In the genomic region with DNA sequence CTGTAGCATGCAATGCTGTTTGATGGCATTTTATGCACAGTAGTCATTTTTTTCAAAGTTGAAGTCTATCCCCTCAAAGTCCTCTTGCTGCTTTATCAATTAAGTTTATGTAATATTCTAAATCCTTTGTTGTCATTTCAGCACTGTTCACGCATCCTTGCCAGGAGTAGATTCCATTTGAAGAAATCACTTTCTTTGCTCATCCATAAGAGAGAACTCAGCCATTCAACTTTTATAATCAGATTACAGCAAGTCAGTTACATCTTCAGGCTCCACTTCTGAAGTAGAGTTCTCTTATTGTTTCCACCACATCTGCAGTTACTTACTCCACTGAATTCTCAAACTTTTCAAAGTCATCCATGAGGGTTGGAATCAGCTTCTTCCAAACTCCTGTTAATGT, we compare ENCODE assay signal across 2 cellular contexts.
TF ChIP-seq lines count a peak whose summit lies in the region.

No MANE protein-coding gene starts in this region.

TF ChIP-seq in A549, 52 proteins besides CTCF, POLR2A, EP300 and RAD21:
- TF ChIP-seq, protein P1, sequence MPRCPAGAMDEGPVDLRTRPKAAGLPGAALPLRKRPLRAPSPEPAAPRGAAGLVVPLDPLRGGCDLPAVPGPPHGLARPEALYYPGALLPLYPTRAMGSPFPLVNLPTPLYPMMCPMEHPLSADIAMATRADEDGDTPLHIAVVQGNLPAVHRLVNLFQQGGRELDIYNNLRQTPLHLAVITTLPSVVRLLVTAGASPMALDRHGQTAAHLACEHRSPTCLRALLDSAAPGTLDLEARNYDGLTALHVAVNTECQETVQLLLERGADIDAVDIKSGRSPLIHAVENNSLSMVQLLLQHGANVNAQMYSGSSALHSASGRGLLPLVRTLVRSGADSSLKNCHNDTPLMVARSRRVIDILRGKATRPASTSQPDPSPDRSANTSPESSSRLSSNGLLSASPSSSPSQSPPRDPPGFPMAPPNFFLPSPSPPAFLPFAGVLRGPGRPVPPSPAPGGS (IDR thresholded peaks at IDR 0.05): no peak
- TF ChIP-seq TP53 (CRISPR knock-in tag; IDR thresholded peaks at IDR 0.05) (no peak), CBX2 (IDR thresholded peaks at IDR 0.05; ENCODE audit: borderline replicate concordance, low read depth) (no peak), MAFK (IDR thresholded peaks at IDR 0.05; ENCODE audit: partially characterized antibody) (peak; percentile 34), HEYL (CRISPR knock-in tag; IDR thresholded peaks at IDR 0.05) (no peak)
- TF ChIP-seq, protein P2, sequence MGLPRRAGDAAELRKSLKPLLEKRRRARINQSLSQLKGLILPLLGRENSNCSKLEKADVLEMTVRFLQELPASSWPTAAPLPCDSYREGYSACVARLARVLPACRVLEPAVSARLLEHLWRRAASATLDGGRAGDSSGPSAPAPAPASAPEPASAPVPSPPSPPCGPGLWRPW (IDR thresholded peaks at IDR 0.05): no peak

TF ChIP-seq in K562, 482 proteins besides CTCF, POLR2A, EP300 and RAD21:
- TF ChIP-seq ZNF316 (IDR thresholded peaks at IDR 0.05) (peak; percentile 59), C11orf30 (IDR thresholded peaks at IDR 0.05; ENCODE audit: low read depth) (peak; percentile 21; the same call in 1 of the 2 replicates), TCFL5 (CRISPR knock-in tag; conservative IDR thresholded peaks at IDR 0.05) (no peak), ZC3H4 (CRISPR knock-in tag; IDR thresholded peaks at IDR 0.05; ENCODE audit: borderline replicate concordance) (no peak), POLR3G (IDR thresholded peaks at IDR 0.05; ENCODE audit: extremely low read depth, insufficient read length, insufficient replicate concordance) (no peak)
TF ChIP-seq in K562: peak in this region for 2.
